In the genomic region with DNA sequence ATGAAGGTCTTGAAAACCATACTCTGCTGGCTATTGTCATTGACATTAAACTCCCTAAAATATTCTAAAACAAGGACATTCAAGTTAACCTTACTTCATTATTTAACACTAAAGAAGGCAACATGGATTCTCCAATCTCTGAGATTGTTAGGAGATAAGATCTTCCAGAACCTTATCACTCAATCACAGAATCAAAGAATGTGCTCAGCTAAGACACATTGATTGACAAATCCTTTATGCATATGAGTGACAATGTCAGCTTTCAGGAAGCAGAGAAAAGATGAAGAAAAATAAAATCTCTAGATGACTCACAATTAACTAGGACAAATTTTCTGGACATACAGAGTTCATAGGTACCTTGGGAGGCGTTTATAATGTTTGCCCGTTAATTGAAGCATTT, we compare ENCODE assay signal across 34 cellular contexts.
DNase-seq lines count a peak whose midpoint lies in the region; FAIRE-seq and TF ChIP-seq lines count a peak whose summit lies in the region.
"Had no signal": no experiment of that assay in that cellular context is flagged by ENCODE, and none has a peak within 500 bp of the region (broad histone marks: within the 10 kb centered on the region; RNA-seq: fewer than 3 reads in every experiment).

No MANE protein-coding gene starts in this region.

- no peaks in the 10 kb centered on the region for H4K20me1 ChIP-seq in neural cell (ENCODE audit: insufficient read depth)
- H4K20me1 ChIP-seq: BLaER1; BLaER1 treated with 17β-estradiol and CSF1 and Interleukin-3, amounts not matched to agents 10 nM and 100 nM had no signal

- FAIRE-seq in GM12892 (lab: Jason Lieb, UNC): peak; percentile 27
- FAIRE-seq: A204.1, A549, D721Med had no signal

- no peak overlapping the region for H3K27ac ChIP-seq in breast epithelium
- H3K27ac ChIP-seq in neural cell (ENCODE audit: low read length): peak overlapping the region; percentile 92
- H3K27ac ChIP-seq: 22Rv1; A549; BLaER1; BLaER1 treated with 17β-estradiol and CSF1 and Interleukin-3, amounts not matched to agents 10 nM and 100 nM; C4-2B had no signal

- H3K4me1 Mint-ChIP-seq in MCF 10A (ENCODE audit: insufficient read depth, unreplicated experiment): peaks cover 21% of the 10 kb centered on the region
- H3K4me1 Mint-ChIP-seq: B cell; CD4-positive, alpha-beta memory T cell; CD4-positive, CD25-positive, alpha-beta regulatory T cell; CD8-positive, alpha-beta memory T cell had no signal

- peaks cover 4% of the 10 kb centered on the region for H3F3A ChIP-seq in neural cell (ENCODE audit: insufficient read depth, low read length, poor library complexity, severe bottlenecking)

- POLR2A ChIA-PET in MCF 10A (lab: Yijun Ruan, JAX): no interaction called here

- H3K27me3 ChIP-seq in breast epithelium (no peaks in the 10 kb centered on the region), neural cell (ENCODE audit: insufficient read depth, low read depth, low read length) (no peaks in the 10 kb centered on the region)
- H3K27me3 ChIP-seq: BE2C; BLaER1; BLaER1 treated with 17β-estradiol and CSF1 and Interleukin-3, amounts not matched to agents 10 nM and 100 nM had no signal

- no peak for TF ChIP-seq POLR2A in breast epithelium (IDR thresholded peaks at IDR 0.05)
- TF ChIP-seq POLR2A in GM12892 (IDR thresholded peaks at IDR 0.05; ENCODE audit: low read depth, low read length): no peak

- peak overlapping the region; percentile 48 for H3K9ac ChIP-seq in neural cell (ENCODE audit: low read length)
- H3K9ac ChIP-seq: BLaER1; BLaER1 treated with 17β-estradiol and CSF1 and Interleukin-3, amounts not matched to agents 10 nM and 100 nM had no signal

- no peak overlapping the region for H3K4me2 ChIP-seq in neural cell (ENCODE audit: low read length)
- H3K4me2 ChIP-seq: A549, BLaER1 had no signal

- no peaks in the 10 kb centered on the region for H3K27me3 Mint-ChIP-seq in MCF 10A (ENCODE audit: insufficient read depth, unreplicated experiment)
- H3K27me3 Mint-ChIP-seq: B cell; CD4-positive, alpha-beta memory T cell; CD4-positive, alpha-beta T cell; CD4-positive, CD25-positive, alpha-beta regulatory T cell; CD8-positive, alpha-beta memory T cell had no signal

- intact Hi-C loops in MCF 10A (cut with micrococcal nuclease): no loop called here
- intact Hi-C loops in breast epithelium (cut with DNase I; ENCODE audit: low total_unique reads): no loop called here

- peaks cover 6% of the 10 kb centered on the region for H3K9me3 Mint-ChIP-seq in MCF 10A (ENCODE audit: unreplicated experiment)

- no peak overlapping the region for H3K4me3 Mint-ChIP-seq in MCF 10A (ENCODE audit: unreplicated experiment)
- H3K4me3 Mint-ChIP-seq: B cell; CD14-positive monocyte; CD4-positive, alpha-beta memory T cell; CD4-positive, alpha-beta T cell; CD4-positive, CD25-positive, alpha-beta regulatory T cell; CD8-positive, alpha-beta memory T cell; CD8-positive, alpha-beta T cell had no signal

- no peaks in the 10 kb centered on the region for H3K4me1 ChIP-seq in breast epithelium
- H3K4me1 ChIP-seq: A549, BE2C, Caco-2 had no signal

- H3K9me3 ChIP-seq in breast epithelium (no peaks in the 10 kb centered on the region), neural cell (ENCODE audit: low read length) (no peaks in the 10 kb centered on the region)
- H3K9me3 ChIP-seq: A549; BE2C; BLaER1; BLaER1 treated with 17β-estradiol and CSF1 and Interleukin-3, amounts not matched to agents 10 nM and 100 nM; Caco-2 had no signal

- H3K4me3 ChIP-seq in breast epithelium (no peak overlapping the region), neural cell (ENCODE audit: low read length) (peak overlapping the region; percentile 16)
- H3K4me3 ChIP-seq: A549; BLaER1; BLaER1 treated with 17β-estradiol and CSF1 and Interleukin-3, amounts not matched to agents 10 nM and 100 nM had no signal

- TF ChIP-seq CTCF in MCF 10A (IDR thresholded peaks at IDR 0.05; ENCODE audit: unreplicated experiment) (no peak), breast epithelium (IDR thresholded peaks at IDR 0.05) (no peak), neural cell (IDR thresholded peaks at IDR 0.05; ENCODE audit: poor library complexity, severe bottlenecking) (no peak)

- H3K36me3 ChIP-seq in breast epithelium: no peaks in the 10 kb centered on the region
- H3K36me3 ChIP-seq in neural cell (ENCODE audit: insufficient read depth, low read length): no peaks in the 10 kb centered on the region
- H3K36me3 ChIP-seq: BE2C; BLaER1; BLaER1 treated with 17β-estradiol and CSF1 and Interleukin-3, amounts not matched to agents 10 nM and 100 nM had no signal

- H2AFZ ChIP-seq in neural cell (ENCODE audit: low read depth, low read length): no peak overlapping the region

- DNase-seq in MCF 10A (ENCODE audit: unreplicated experiment) (no peak), breast epithelium (ENCODE audit: low spot score in 2 of 2) (no peak), GM12892 (ENCODE audit: insufficient read length) (no peak), AML-193 (lab: John Stamatoyannopoulos, UW) (no peak)
- no peak for DNase-seq in activated CD8-positive, alpha-beta memory T cell treated with anti-CD3 and anti-CD28 coated beads, Interleukin-2, amount 50 U/mL, for 4 hours
- DNase-seq: 8988T; ACHN; BE2C; C1 segment of cervical spinal cord; Caco-2; Calu3; CD4-positive, alpha-beta memory T cell; CD4-positive, alpha-beta T cell; CD4-positive, CD25-positive, alpha-beta regulatory T cell; CD8-positive, alpha-beta memory T cell; CD8-positive, alpha-beta T cell; COR-L47; DMS 273 treated with DMSO at 0.1 percent for 48 hours; DMS153; DMS53; DMS79; DMS79 treated with DMSO at 0.1 percent for 48 hours; DND-41; EL had no signal

- no peak for TF ChIP-seq RAD21 in neural cell (conservative IDR thresholded peaks at IDR 0.05)

- peak overlapping the region; percentile 59 for H3K27ac Mint-ChIP-seq in MCF 10A (ENCODE audit: low read depth, unreplicated experiment)
- H3K27ac Mint-ChIP-seq: B cell; CD14-positive monocyte; CD4-positive, alpha-beta memory T cell; CD4-positive, alpha-beta T cell; CD4-positive, CD25-positive, alpha-beta regulatory T cell; CD8-positive, alpha-beta memory T cell; CD8-positive, alpha-beta T cell had no signal

- H3K79me2 ChIP-seq in neural cell (replicated peaks; ENCODE audit: insufficient read depth, low read length): no peaks in the 10 kb centered on the region

- no peaks in the 10 kb centered on the region for H3K36me3 Mint-ChIP-seq in MCF 10A (ENCODE audit: insufficient read depth, unreplicated experiment)
- H3K36me3 Mint-ChIP-seq: CD14-positive monocyte; CD4-positive, alpha-beta memory T cell; CD4-positive, CD25-positive, alpha-beta regulatory T cell; CD8-positive, alpha-beta memory T cell; CD8-positive, alpha-beta T cell had no signal

- no TSS peak for BruUV-seq in MCF 10A (replicated peaks; lab: Mats Ljungman, UMichigan)

- CTCF ChIA-PET in MCF 10A (lab: Yijun Ruan, JAX): no interaction called here

- peak; percentile 98 for TF ChIP-seq EP300 in neural cell (conservative IDR thresholded peaks at IDR 0.05; ENCODE audit: poor library complexity, severe bottlenecking)

- no peaks in the 10 kb centered on the region for H3K9me2 ChIP-seq in neural cell (ENCODE audit: insufficient read depth, low read length)

TF ChIP-seq in neural cell, 6 proteins besides CTCF, POLR2A, EP300 and RAD21:
- TF ChIP-seq TAF1 (IDR thresholded peaks at IDR 0.05; ENCODE audit: low read depth) (no peak), MXI1 (conservative IDR thresholded peaks at IDR 0.05; ENCODE audit: poor library complexity, severe bottlenecking) (no peak), POLR2AphosphoS5 (IDR thresholded peaks at IDR 0.05) (peak; percentile 80), SMC3 (conservative IDR thresholded peaks at IDR 0.05; ENCODE audit: poor library complexity) (no peak), EZH2 (IDR thresholded peaks at IDR 0.05; ENCODE audit: borderline replicate concordance, insufficient read depth, low read length, poor library complexity, severe bottlenecking) (no peak)
- TF ChIP-seq, protein P1, sequence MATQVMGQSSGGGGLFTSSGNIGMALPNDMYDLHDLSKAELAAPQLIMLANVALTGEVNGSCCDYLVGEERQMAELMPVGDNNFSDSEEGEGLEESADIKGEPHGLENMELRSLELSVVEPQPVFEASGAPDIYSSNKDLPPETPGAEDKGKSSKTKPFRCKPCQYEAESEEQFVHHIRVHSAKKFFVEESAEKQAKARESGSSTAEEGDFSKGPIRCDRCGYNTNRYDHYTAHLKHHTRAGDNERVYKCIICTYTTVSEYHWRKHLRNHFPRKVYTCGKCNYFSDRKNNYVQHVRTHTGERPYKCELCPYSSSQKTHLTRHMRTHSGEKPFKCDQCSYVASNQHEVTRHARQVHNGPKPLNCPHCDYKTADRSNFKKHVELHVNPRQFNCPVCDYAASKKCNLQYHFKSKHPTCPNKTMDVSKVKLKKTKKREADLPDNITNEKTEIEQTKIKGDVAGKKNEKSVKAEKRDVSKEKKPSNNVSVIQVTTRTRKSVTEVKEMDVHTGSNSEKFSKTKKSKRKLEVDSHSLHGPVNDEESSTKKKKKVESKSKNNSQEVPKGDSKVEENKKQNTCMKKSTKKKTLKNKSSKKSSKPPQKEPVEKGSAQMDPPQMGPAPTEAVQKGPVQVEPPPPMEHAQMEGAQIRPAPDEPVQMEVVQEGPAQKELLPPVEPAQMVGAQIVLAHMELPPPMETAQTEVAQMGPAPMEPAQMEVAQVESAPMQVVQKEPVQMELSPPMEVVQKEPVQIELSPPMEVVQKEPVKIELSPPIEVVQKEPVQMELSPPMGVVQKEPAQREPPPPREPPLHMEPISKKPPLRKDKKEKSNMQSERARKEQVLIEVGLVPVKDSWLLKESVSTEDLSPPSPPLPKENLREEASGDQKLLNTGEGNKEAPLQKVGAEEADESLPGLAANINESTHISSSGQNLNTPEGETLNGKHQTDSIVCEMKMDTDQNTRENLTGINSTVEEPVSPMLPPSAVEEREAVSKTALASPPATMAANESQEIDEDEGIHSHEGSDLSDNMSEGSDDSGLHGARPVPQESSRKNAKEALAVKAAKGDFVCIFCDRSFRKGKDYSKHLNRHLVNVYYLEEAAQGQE (IDR thresholded peaks at IDR 0.05; ENCODE audit: borderline replicate concordance): peak; percentile 98
TF ChIP-seq in neural cell: peak in this region for 2.
